1 cellular context compared by ENCODE assay signal in genomic region chr5:65938256-65938655, GRCh38.
TF ChIP-seq lines count a peak whose summit lies in the region.

No MANE protein-coding gene starts in this region.

TF ChIP-seq in HCT116, 20 proteins besides CTCF, POLR2A, EP300 and RAD21 (continued from another document):
- no peak for TF ChIP-seq ZBTB33 (IDR thresholded peaks at IDR 0.05; ENCODE audit: extremely low read depth, insufficient replicate concordance, low read length)
- TF ChIP-seq CBX3 (IDR thresholded peaks at IDR 0.05; ENCODE audit: low read depth): no peak
- TF ChIP-seq ZNF274 (IDR thresholded peaks at IDR 0.05; ENCODE audit: low read depth, low read length): no peak
- no peak for TF ChIP-seq ZFX (IDR thresholded peaks at IDR 0.05)
- TF ChIP-seq REST (IDR thresholded peaks at IDR 0.05; ENCODE audit: low read depth): no peak
- TF ChIP-seq SRF (IDR thresholded peaks at IDR 0.05; ENCODE audit: low read depth): no peak
- TF ChIP-seq EGR1 (IDR thresholded peaks at IDR 0.05; ENCODE audit: low read depth): no peak
- no peak for TF ChIP-seq FOSL1 (IDR thresholded peaks at IDR 0.05; ENCODE audit: low read depth)
- TF ChIP-seq, protein P1, sequence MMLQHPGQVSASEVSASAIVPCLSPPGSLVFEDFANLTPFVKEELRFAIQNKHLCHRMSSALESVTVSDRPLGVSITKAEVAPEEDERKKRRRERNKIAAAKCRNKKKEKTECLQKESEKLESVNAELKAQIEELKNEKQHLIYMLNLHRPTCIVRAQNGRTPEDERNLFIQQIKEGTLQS (IDR thresholded peaks at IDR 0.05): no peak
- TF ChIP-seq JUND (IDR thresholded peaks at IDR 0.05): no peak
- no peak for TF ChIP-seq POLR2AphosphoS5 (IDR thresholded peaks at IDR 0.05; ENCODE audit: low read depth, low read length)
- no peak for TF ChIP-seq EZH2 (IDR thresholded peaks at IDR 0.05)
